Comparison of ENCODE assay signal across 12 cellular contexts in the genomic region with DNA sequence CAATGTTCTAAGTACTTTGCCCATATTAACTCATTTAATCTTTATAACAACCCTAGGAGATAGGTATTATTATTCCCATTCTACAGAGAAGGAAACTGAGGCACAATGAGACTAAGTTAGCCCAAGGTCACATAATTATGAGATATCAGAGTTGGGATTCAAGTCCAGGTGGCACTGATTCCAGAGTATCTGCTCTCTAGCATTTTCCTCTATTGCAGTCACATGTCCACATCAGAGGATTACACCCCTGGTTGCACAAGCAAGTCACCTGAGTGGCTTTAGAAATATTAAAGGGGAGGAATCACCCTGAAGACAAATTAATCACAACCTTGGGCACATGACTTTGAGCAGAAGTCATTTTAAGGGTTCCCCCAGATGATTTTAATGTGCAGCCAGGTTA. TPM values are rescaled to one million over a fixed set of nuclear protein-coding genes. Genes with fewer than 3 reads are reported as not detected.
"Had no signal": no experiment of that assay in that cellular context is flagged by ENCODE, and none has a peak within 500 bp of the region (broad histone marks: within the 10 kb centered on the region; RNA-seq: fewer than 3 reads in every experiment).

No MANE protein-coding gene starts in this region.

- H3K27ac Mint-ChIP-seq: HFFc6 had no signal

- ATAC-seq: HCT116 had no signal

- H3K9ac ChIP-seq: GM23248, KMS-11 had no signal

- H3K4me3 Mint-ChIP-seq: HFFc6 had no signal

- H2AFZ ChIP-seq: GM23248 had no signal

- H3K9me3 ChIP-seq: HAP-1 had no signal

- H3K4me1 ChIP-seq: HAP-1 had no signal

- H3K4me2 ChIP-seq: KMS-11 had no signal

- H3K27ac ChIP-seq: GM23248, HL-60, KMS-11 had no signal

- H3K36me3 ChIP-seq: HAP-1 had no signal

- DNase-seq: GM23248, GOT3, H7, HFFc6, IMR-90, KBM-7 had no signal

- H3K4me3 ChIP-seq: GM23248, HAP-1 had no signal

RNA-seq across cellular contexts. Expression of gene SRD5A2, which starts 23.8 kb away (rescaled TPM):
- total RNA-seq: GM23248, H4, H7, HFFc6, HT1080, IMR-90 had no signal
- polyA plus RNA-seq: GM23248, IMR-90 had no signal
